ENCODE assay signal across 1 cellular context in genomic region chr3:4999626-5000184, GRCh38.
TF ChIP-seq lines count a peak whose summit lies in the region.

No MANE protein-coding gene starts in this region.

TF ChIP-seq in SK-N-SH treated with all-trans-retinoic acid at 6 μM for 48 hours, 23 proteins besides CTCF, POLR2A, EP300 and RAD21 (continued from another document):
- TF ChIP-seq, protein P1, sequence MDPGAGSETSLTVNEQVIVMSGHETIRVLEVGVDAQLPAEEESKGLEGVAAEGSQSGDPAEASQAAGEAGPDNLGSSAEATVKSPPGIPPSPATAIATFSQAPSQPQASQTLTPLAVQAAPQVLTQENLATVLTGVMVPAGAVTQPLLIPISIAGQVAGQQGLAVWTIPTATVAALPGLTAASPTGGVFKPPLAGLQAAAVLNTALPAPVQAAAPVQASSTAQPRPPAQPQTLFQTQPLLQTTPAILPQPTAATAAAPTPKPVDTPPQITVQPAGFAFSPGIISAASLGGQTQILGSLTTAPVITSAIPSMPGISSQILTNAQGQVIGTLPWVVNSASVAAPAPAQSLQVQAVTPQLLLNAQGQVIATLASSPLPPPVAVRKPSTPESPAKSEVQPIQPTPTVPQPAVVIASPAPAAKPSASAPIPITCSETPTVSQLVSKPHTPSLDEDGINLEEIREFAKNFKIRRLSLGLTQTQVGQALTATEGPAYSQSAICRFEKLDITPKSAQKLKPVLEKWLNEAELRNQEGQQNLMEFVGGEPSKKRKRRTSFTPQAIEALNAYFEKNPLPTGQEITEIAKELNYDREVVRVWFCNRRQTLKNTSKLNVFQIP (CRISPR knock-in tag; IDR thresholded peaks at IDR 0.05; ENCODE audit: borderline replicate concordance, low read depth) = no peak
- no peak for TF ChIP-seq TSHZ2 (CRISPR knock-in tag; IDR thresholded peaks at IDR 0.05)
